In the genomic region with DNA sequence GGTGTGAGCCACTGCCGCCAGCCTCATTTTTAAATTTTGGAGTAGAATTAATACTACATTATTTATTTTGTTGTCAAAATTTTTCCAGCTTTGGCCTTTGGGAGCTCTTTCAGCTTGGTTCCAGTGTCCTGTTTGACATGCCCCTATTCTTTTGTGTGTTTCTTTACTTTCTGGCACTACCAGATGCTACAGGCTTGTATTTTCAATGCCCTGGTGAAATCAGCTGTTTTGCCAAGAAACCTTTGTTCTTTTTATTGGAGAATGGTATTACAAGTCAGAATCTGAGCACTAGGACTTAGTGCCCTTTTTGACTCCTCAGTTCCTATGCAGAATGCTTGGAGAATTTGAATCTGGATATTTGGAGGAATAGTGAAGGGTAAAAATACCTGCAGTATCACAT, we compare ENCODE assay signal across 1 cellular context.
TF ChIP-seq lines count a peak whose summit lies in the region.

No MANE protein-coding gene starts in this region.

TF ChIP-seq in HepG2, 621 proteins besides CTCF, POLR2A, EP300 and RAD21 (continued from another document):
- TF ChIP-seq ZSCAN22 (CRISPR knock-in tag; IDR thresholded peaks at IDR 0.05) (no peak), ZFAT (CRISPR knock-in tag; conservative IDR thresholded peaks at IDR 0.05) (no peak), RBM22 (optimal IDR thresholded peaks at IDR 0.05; ENCODE audit: low read length) (no peak), ZNF567 (CRISPR knock-in tag; IDR thresholded peaks at IDR 0.05; ENCODE audit: borderline replicate concordance) (no peak), CCDC6 (CRISPR knock-in tag; IDR thresholded peaks at IDR 0.05) (no peak), SIX4 (CRISPR knock-in tag; IDR thresholded peaks at IDR 0.05) (no peak)
- TF ChIP-seq, protein P1, sequence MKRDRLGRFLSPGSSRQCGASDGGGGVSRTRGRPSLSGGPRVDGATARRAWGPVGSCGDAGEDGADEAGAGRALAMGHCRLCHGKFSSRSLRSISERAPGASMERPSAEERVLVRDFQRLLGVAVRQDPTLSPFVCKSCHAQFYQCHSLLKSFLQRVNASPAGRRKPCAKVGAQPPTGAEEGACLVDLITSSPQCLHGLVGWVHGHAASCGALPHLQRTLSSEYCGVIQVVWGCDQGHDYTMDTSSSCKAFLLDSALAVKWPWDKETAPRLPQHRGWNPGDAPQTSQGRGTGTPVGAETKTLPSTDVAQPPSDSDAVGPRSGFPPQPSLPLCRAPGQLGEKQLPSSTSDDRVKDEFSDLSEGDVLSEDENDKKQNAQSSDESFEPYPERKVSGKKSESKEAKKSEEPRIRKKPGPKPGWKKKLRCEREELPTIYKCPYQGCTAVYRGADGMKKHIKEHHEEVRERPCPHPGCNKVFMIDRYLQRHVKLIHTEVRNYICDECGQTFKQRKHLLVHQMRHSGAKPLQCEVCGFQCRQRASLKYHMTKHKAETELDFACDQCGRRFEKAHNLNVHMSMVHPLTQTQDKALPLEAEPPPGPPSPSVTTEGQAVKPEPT (CRISPR knock-in tag; IDR thresholded peaks at IDR 0.05; ENCODE audit: low read depth): no peak
- TF ChIP-seq, protein P2, sequence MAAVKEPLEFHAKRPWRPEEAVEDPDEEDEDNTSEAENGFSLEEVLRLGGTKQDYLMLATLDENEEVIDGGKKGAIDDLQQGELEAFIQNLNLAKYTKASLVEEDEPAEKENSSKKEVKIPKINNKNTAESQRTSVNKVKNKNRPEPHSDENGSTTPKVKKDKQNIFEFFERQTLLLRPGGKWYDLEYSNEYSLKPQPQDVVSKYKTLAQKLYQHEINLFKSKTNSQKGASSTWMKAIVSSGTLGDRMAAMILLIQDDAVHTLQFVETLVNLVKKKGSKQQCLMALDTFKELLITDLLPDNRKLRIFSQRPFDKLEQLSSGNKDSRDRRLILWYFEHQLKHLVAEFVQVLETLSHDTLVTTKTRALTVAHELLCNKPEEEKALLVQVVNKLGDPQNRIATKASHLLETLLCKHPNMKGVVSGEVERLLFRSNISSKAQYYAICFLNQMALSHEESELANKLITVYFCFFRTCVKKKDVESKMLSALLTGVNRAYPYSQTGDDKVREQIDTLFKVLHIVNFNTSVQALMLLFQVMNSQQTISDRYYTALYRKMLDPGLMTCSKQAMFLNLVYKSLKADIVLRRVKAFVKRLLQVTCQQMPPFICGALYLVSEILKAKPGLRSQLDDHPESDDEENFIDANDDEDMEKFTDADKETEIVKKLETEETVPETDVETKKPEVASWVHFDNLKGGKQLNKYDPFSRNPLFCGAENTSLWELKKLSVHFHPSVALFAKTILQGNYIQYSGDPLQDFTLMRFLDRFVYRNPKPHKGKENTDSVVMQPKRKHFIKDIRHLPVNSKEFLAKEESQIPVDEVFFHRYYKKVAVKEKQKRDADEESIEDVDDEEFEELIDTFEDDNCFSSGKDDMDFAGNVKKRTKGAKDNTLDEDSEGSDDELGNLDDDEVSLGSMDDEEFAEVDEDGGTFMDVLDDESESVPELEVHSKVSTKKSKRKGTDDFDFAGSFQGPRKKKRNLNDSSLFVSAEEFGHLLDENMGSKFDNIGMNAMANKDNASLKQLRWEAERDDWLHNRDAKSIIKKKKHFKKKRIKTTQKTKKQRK (IDR thresholded peaks at IDR 0.05; ENCODE audit: low read length): no peak
TF ChIP-seq in HepG2: peak in this region for 0.
